ENCODE assay signal across 10 cellular contexts in genomic region chr10:62870866-62871265, GRCh38. TPM values are rescaled to one million over a fixed set of nuclear protein-coding genes. Genes with fewer than 3 reads are reported as not detected.
DNase-seq lines count a peak whose midpoint lies in the region; ATAC-seq and TF ChIP-seq lines count a peak whose summit lies in the region.
"Had no signal": no experiment of that assay in that cellular context is flagged by ENCODE, and none has a peak within 500 bp of the region (broad histone marks: within the 10 kb centered on the region; RNA-seq: fewer than 3 reads in every experiment).

No MANE protein-coding gene starts in this region.

- no peak for TF ChIP-seq CTCF in GM12865 (IDR thresholded peaks at IDR 0.05; ENCODE audit: insufficient read depth, low read depth, low read length, missing control alignments)
- no peak for TF ChIP-seq CTCF in type B pancreatic cell (conservative IDR thresholded peaks at IDR 0.05)

- H3K4me3 ChIP-seq in GM12865 (ENCODE audit: low read depth, low read length): no peak overlapping the region
- H3K4me3 ChIP-seq: mucosa of descending colon had no signal

- DNase-seq in GM12865 (ENCODE audit: low read depth) (peak; percentile 84), NCI-H1092 (lab: John Stamatoyannopoulos, UW) (no peak), type B pancreatic cell (ENCODE audit: extremely low spot score, unreplicated experiment) (no peak), H4 (ENCODE audit: low spot score) (no peak), MV-4-11 (lab: John Stamatoyannopoulos, UW) (no peak)
- DNase-seq: amniotic stem cell, mucosa of descending colon had no signal

- H3K36me3 Mint-ChIP-seq in type B pancreatic cell: no peaks in the 10 kb centered on the region

- H3K4me3 Mint-ChIP-seq in type B pancreatic cell: no peak overlapping the region

- peaks cover 6% of the 10 kb centered on the region for H3K27me3 Mint-ChIP-seq in type B pancreatic cell

- H3K9me3 Mint-ChIP-seq in type B pancreatic cell: no peaks in the 10 kb centered on the region

- no peaks in the 10 kb centered on the region for H3K4me1 Mint-ChIP-seq in type B pancreatic cell (ENCODE audit: unreplicated experiment)

- peak; percentile 97 for ATAC-seq in GM18868 (IDR thresholded peaks at IDR 0.05; ENCODE audit: unreplicated experiment)
- ATAC-seq in GM21737 (IDR thresholded peaks at IDR 0.05; ENCODE audit: unreplicated experiment): peak; percentile 89
- ATAC-seq in HG03354 (IDR thresholded peaks at IDR 0.05; ENCODE audit: poor library complexity, severe bottlenecking, unreplicated experiment): peak; percentile 78
- ATAC-seq: mucosa of descending colon had no signal

- no peak overlapping the region for H3K27ac Mint-ChIP-seq in type B pancreatic cell

RNA-seq across cellular contexts. Expression of gene EGR2, which starts 54.7 kb away (rescaled TPM):
- total RNA-seq in type B pancreatic cell (ENCODE audit: low replicate concordance): 17.6 and 26.7 TPM in 2 replicates
- total RNA-seq in H4 (2014; rRNA removed; shearing (Covaris generic)): 0.39 and 1.1 TPM in 2 replicates
